17 cellular contexts compared by ENCODE assay signal in genomic region chr5:137054792-137055191, GRCh38.
A peak's percentile ranks its signal among the peaks of the same experiment; 100 is the strongest.
DNase-seq lines count a peak whose midpoint lies in the region; ATAC-seq and TF ChIP-seq lines count a peak whose summit lies in the region.
"Had no signal": no experiment of that assay in that cellular context is flagged by ENCODE, and none has a peak within 500 bp of the region (broad histone marks: within the 10 kb centered on the region; RNA-seq: fewer than 3 reads in every experiment).

No MANE protein-coding gene starts in this region.

- H3K9me3 ChIP-seq in mammary epithelial cell (replicated peaks; ENCODE audit: insufficient read depth, low read length) (no peaks in the 10 kb centered on the region), MM.1S (replicated peaks; ENCODE audit: insufficient read depth, low read length) (no peaks in the 10 kb centered on the region), OCI-LY7 (ENCODE audit: low read length) (no peaks in the 10 kb centered on the region)
- H3K9me3 ChIP-seq in naive thymus-derived CD4-positive, alpha-beta T cell (ENCODE audit: control insufficient read depth in 2 of 3, low read length in 3 of 3): no peaks in the 10 kb centered on the region
- H3K9me3 ChIP-seq: Caco-2, HAP-1 had no signal

- no peak overlapping the region for H3K4me2 ChIP-seq in mammary epithelial cell (ENCODE audit: insufficient read depth, low read depth, low read length)
- H3K4me2 ChIP-seq in MM.1S (ENCODE audit: low read depth, low read length): peak overlapping the region; percentile 24; the same call in 1 of the 2 replicates
- H3K4me2 ChIP-seq in OCI-LY7 (ENCODE audit: low read length): peak overlapping the region; percentile 12

- H3K9me2 ChIP-seq in MM.1S (replicated peaks; ENCODE audit: insufficient read depth, low read length): no peaks in the 10 kb centered on the region
- H3K9me2 ChIP-seq in OCI-LY7 (ENCODE audit: insufficient read depth, low read length): no peaks in the 10 kb centered on the region

- H3K4me3 ChIP-seq in mammary epithelial cell (replicated peaks in 1 of 3; ENCODE audit: insufficient read depth in 1 of 3, low read depth in 2 of 3, low read length in 3 of 3): no peak overlapping the region
- no peak overlapping the region for H3K4me3 ChIP-seq in MM.1S (ENCODE audit: low read length)
- H3K4me3 ChIP-seq in OCI-LY7 (ENCODE audit: low read depth, low read length, poor library complexity, severe bottlenecking): no peak overlapping the region
- no peak overlapping the region for H3K4me3 ChIP-seq in naive thymus-derived CD4-positive, alpha-beta T cell (ENCODE audit: low read length)
- H3K4me3 ChIP-seq: GM23248, HAP-1 had no signal

- no peaks in the 10 kb centered on the region for H3K4me1 ChIP-seq in mammary epithelial cell (ENCODE audit: insufficient read depth, low read length)
- H3K4me1 ChIP-seq in MM.1S (ENCODE audit: low read length): peaks cover 15% of the 10 kb centered on the region
- peaks cover 33% of the 10 kb centered on the region for H3K4me1 ChIP-seq in OCI-LY7 (ENCODE audit: insufficient read depth, low read length, poor library complexity, severe bottlenecking)
- H3K4me1 ChIP-seq in naive thymus-derived CD4-positive, alpha-beta T cell (ENCODE audit: control insufficient read depth in 2 of 2, insufficient read depth in 2 of 2, low read length in 2 of 2): no peaks in the 10 kb centered on the region
- H3K4me1 ChIP-seq: Caco-2, HAP-1 had no signal

- ATAC-seq in GM21528 (IDR thresholded peaks at IDR 0.05; ENCODE audit: low FRiP score, unreplicated experiment): no peak
- ATAC-seq in naive thymus-derived CD4-positive, alpha-beta T cell: no peak
- ATAC-seq: HepG2 had no signal

- DNase-seq in MCF 10A (ENCODE audit: unreplicated experiment) (no peak), mammary epithelial cell (no peak), MM.1S (peak; percentile 60), OCI-LY7 (ENCODE audit: low spot score) (no peak), glomerular visceral epithelial cell (ENCODE audit: extremely low spot score) (no peak), RKO (ENCODE audit: low spot score) (no peak)
- no peak for DNase-seq in naive thymus-derived CD4-positive, alpha-beta T cell
- DNase-seq: 8988T; C1 segment of cervical spinal cord; Caco-2; CD4-positive, CD25-positive, alpha-beta regulatory T cell; GDM1; GM23248 had no signal

- POLR2A ChIA-PET in MCF 10A (lab: Yijun Ruan, JAX): interaction anchor here (0.5 kb wide), 1 partner anchor 607 kb away, joined by 4 read pairs; no protein-coding TSS in a partner anchor
- POLR2A ChIA-PET in OCI-LY7 (lab: Charles Lee): interaction anchor here (0.8 to 11.8 kb wide), 8 partner anchors 9 to 72 kb away, joined by 3 to 126 read pairs (median 4); no protein-coding TSS in a partner anchor
- POLR2A ChIA-PET in naive thymus-derived CD4-positive, alpha-beta T cell (lab: Charles Lee): no interaction called here

- H3K27ac ChIP-seq in mammary epithelial cell (ENCODE audit: insufficient read depth, low read depth, low read length) (no peak overlapping the region), MM.1S (ENCODE audit: low read length) (no peak overlapping the region), OCI-LY7 (ENCODE audit: low read depth, low read length, poor library complexity, severe bottlenecking) (no peak overlapping the region)
- no peak overlapping the region for H3K27ac ChIP-seq in naive thymus-derived CD4-positive, alpha-beta T cell (ENCODE audit: low read depth, low read length)
- H3K27ac ChIP-seq: GM23248 had no signal

- H3K27me3 Mint-ChIP-seq in MCF 10A (ENCODE audit: insufficient read depth, unreplicated experiment): no peaks in the 10 kb centered on the region
- H3K27me3 Mint-ChIP-seq in naive thymus-derived CD4-positive, alpha-beta T cell: peaks cover 0 to 18% (median 7%) of the 10 kb centered on the region in 5 donors
- H3K27me3 Mint-ChIP-seq: IgD-negative memory B cell had no signal

- H3K9me3 Mint-ChIP-seq in MCF 10A (ENCODE audit: unreplicated experiment): no peaks in the 10 kb centered on the region
- H3K9me3 Mint-ChIP-seq in naive thymus-derived CD4-positive, alpha-beta T cell: peaks cover 0 to 5% (median 0%) of the 10 kb centered on the region in 11 donors

- intact Hi-C loops in MCF 10A (cut with micrococcal nuclease) (no loop called here), mammary epithelial cell (cut with micrococcal nuclease) (no loop called here), OCI-LY7 (cut with micrococcal nuclease; ENCODE audit: unreplicated experiment) (no loop called here)
- intact Hi-C loops in naive thymus-derived CD4-positive, alpha-beta T cell (cut with micrococcal nuclease): no loop called here

- CTCF ChIA-PET in MCF 10A (lab: Yijun Ruan, JAX) (interaction anchor here (0.6 to 2.0 kb wide), 6 partner anchors 12 to 286 kb away, joined by 3 to 6 read pairs (median 3); no protein-coding TSS in a partner anchor), mammary epithelial cell (lab: Charles Lee; ENCODE audit: low non-redundant PET) (no interaction called here), OCI-LY7 (lab: Charles Lee; ENCODE audit: unreplicated experiment) (interaction anchor here (1.2 to 2.7 kb wide), 3 partner anchors 10 to 31 kb away, joined by 3 to 9 read pairs (median 5); no protein-coding TSS in a partner anchor)
- CTCF ChIA-PET in naive thymus-derived CD4-positive, alpha-beta T cell (lab: Charles Lee): no interaction called here

- H3K36me3 ChIP-seq in mammary epithelial cell (ENCODE audit: insufficient read depth, low read length) (no peaks in the 10 kb centered on the region), MM.1S (replicated peaks; ENCODE audit: insufficient read depth, low read length) (no peaks in the 10 kb centered on the region), OCI-LY7 (ENCODE audit: insufficient read depth, low read length) (no peaks in the 10 kb centered on the region)
- no peaks in the 10 kb centered on the region for H3K36me3 ChIP-seq in naive thymus-derived CD4-positive, alpha-beta T cell (ENCODE audit: control insufficient read depth in 2 of 3, insufficient read depth in 3 of 3, low read length in 3 of 3)
- H3K36me3 ChIP-seq: HAP-1 had no signal

- no peaks in the 10 kb centered on the region for H3K27me3 ChIP-seq in mammary epithelial cell (ENCODE audit: insufficient read depth, low read length)
- H3K27me3 ChIP-seq in MM.1S (replicated peaks; ENCODE audit: insufficient read depth, low read length): peaks cover 25% of the 10 kb centered on the region; the same call in 1 of the 2 replicates
- no peaks in the 10 kb centered on the region for H3K27me3 ChIP-seq in naive thymus-derived CD4-positive, alpha-beta T cell (ENCODE audit: control insufficient read depth in 2 of 2, insufficient read depth in 2 of 2, low read length in 2 of 2)

- WGBS in mammary epithelial cell (ENCODE audit: low coverage, missing lambda C conversion rate): 38% methylated on average over 3 of the region's 3 CpGs

- H3K27ac Mint-ChIP-seq in MCF 10A (ENCODE audit: low read depth, unreplicated experiment): peak overlapping the region; percentile 44
- no peak overlapping the region for H3K27ac Mint-ChIP-seq in naive thymus-derived CD4-positive, alpha-beta T cell
- H3K27ac Mint-ChIP-seq: CD4-positive, CD25-positive, alpha-beta regulatory T cell; IgD-negative memory B cell had no signal

- H3K9ac ChIP-seq in mammary epithelial cell (ENCODE audit: insufficient read depth, low read length) (no peak overlapping the region), MM.1S (ENCODE audit: low read length) (no peak overlapping the region)
- H3K9ac ChIP-seq: GM23248 had no signal

- H3F3A ChIP-seq in MM.1S (ENCODE audit: insufficient read depth, low read length): no peaks in the 10 kb centered on the region

- no peak overlapping the region for H2AFZ ChIP-seq in mammary epithelial cell (ENCODE audit: low read depth, low read length)
- no peak overlapping the region for H2AFZ ChIP-seq in MM.1S (ENCODE audit: low read length)
- peak overlapping the region; percentile 59; the same call in 1 of the 2 replicates for H2AFZ ChIP-seq in OCI-LY7 (ENCODE audit: low read length)
- H2AFZ ChIP-seq: GM23248 had no signal

- H3K4me1 Mint-ChIP-seq in MCF 10A (ENCODE audit: insufficient read depth, unreplicated experiment): peaks cover 8% of the 10 kb centered on the region
- no peaks in the 10 kb centered on the region for H3K4me1 Mint-ChIP-seq in naive thymus-derived CD4-positive, alpha-beta T cell
- H3K4me1 Mint-ChIP-seq: CD4-positive, CD25-positive, alpha-beta regulatory T cell; IgD-negative memory B cell had no signal

- in situ Hi-C loops in mammary epithelial cell (cut with MboI; ENCODE audit: low sequenced_read_pairs in 2 of 2): no loop called here

- no peak overlapping the region for H3K4me3 Mint-ChIP-seq in MCF 10A (ENCODE audit: unreplicated experiment)
- H3K4me3 Mint-ChIP-seq in naive thymus-derived CD4-positive, alpha-beta T cell: no peak overlapping the region
- H3K4me3 Mint-ChIP-seq: CD4-positive, CD25-positive, alpha-beta regulatory T cell; IgD-negative memory B cell had no signal

- dilution Hi-C loops in mammary epithelial cell (cut with HindIII; ENCODE audit: low sequenced_read_pairs): no loop called here

- H4K20me1 ChIP-seq in mammary epithelial cell (ENCODE audit: insufficient read depth, low read length) (no peaks in the 10 kb centered on the region), MM.1S (ENCODE audit: insufficient read depth, low read length) (no peaks in the 10 kb centered on the region), OCI-LY7 (ENCODE audit: insufficient read depth, low read length) (no peaks in the 10 kb centered on the region)

- BruUV-seq in MCF 10A (replicated peaks; lab: Mats Ljungman, UMichigan) (no TSS peak), mammary epithelial cell (replicated peaks; lab: Mats Ljungman, UMichigan) (no TSS peak), OCI-LY7 (replicated peaks; lab: Mats Ljungman, UMichigan) (no TSS peak)

- TF ChIP-seq CTCF in MCF 10A (IDR thresholded peaks at IDR 0.05; ENCODE audit: unreplicated experiment): no peak
- no peak for TF ChIP-seq CTCF in mammary epithelial cell (conservative IDR thresholded peaks at IDR 0.05 in 1 of 2, IDR thresholded peaks at IDR 0.05 in 1 of 2; ENCODE audit: extremely low read depth in 1 of 2, insufficient read depth in 1 of 2, low read depth in 1 of 2, low read length in 2 of 2)
- no peak for TF ChIP-seq CTCF in MM.1S (IDR thresholded peaks at IDR 0.05; ENCODE audit: low read length)
- TF ChIP-seq CTCF in OCI-LY7 (conservative IDR thresholded peaks at IDR 0.05; ENCODE audit: low read length): no peak

- no peaks in the 10 kb centered on the region for H3K79me2 ChIP-seq in mammary epithelial cell (ENCODE audit: insufficient read depth, low read length)
- no peaks in the 10 kb centered on the region for H3K79me2 ChIP-seq in MM.1S (ENCODE audit: low read length)
- H3K79me2 ChIP-seq in OCI-LY7 (ENCODE audit: insufficient read depth, low read depth, low read length): no peaks in the 10 kb centered on the region

- H3K36me3 Mint-ChIP-seq in MCF 10A (ENCODE audit: insufficient read depth, unreplicated experiment): no peaks in the 10 kb centered on the region
- no peaks in the 10 kb centered on the region for H3K36me3 Mint-ChIP-seq in naive thymus-derived CD4-positive, alpha-beta T cell
- H3K36me3 Mint-ChIP-seq: CD4-positive, CD25-positive, alpha-beta regulatory T cell; IgD-negative memory B cell had no signal

Comparison
In these comparisons a context has a peak if more than half of its experiments do, and no peak if none do; other contexts are left out.
1. CTCF ChIA-PET loops: an anchor here in MCF 10A (0.6 to 2.0 kb wide) and OCI-LY7 (1.2 to 2.7 kb wide); none called in mammary epithelial cell and naive thymus-derived CD4-positive, alpha-beta T cell.